Comparison of ENCODE assay signal across 15 cellular contexts in the genomic region with DNA sequence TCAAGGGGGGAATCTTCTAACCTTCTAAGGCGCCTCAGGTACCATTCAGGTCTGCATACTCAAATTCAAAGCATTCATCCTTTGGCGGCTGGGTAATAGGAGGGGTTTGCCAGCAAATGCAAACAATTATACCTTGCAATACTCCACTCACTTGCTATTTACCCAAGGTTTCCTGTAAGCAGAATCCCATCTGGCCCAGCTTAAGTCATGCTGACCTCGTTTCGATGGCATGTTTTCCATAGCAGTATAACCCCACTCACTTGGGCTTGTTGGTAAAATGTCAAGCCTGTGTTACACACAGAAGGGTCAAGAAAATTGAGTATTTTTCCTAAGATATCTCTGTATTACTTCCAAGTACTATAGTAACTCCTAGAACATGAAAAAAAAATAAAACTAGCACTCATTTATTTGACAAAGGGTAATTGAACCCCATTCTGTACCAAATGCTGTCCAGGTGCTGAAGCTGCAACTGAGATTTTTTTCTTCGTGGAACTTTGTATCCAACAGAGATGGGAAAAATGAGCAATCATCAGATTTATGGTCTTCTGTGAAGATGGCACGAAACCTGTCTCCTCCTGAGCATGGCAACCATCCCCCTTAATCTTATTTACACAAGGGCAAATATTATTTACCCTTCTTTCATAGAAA.
A peak's percentile ranks its signal among the peaks of the same experiment; 100 is the strongest.
DNase-seq lines count a peak whose midpoint lies in the region; ATAC-seq and TF ChIP-seq lines count a peak whose summit lies in the region.
"Had no signal": no experiment of that assay in that cellular context is flagged by ENCODE, and none has a peak within 500 bp of the region (broad histone marks: within the 10 kb centered on the region; RNA-seq: fewer than 3 reads in every experiment).

No MANE protein-coding gene starts in this region.

- H3K9me3 ChIP-seq in AG04450 (ENCODE audit: control insufficient read depth, insufficient read depth, low read length) (no peaks in the 10 kb centered on the region), RWPE2 (ENCODE audit: severe bottlenecking) (no peaks in the 10 kb centered on the region)
- H3K9me3 ChIP-seq: heart right ventricle had no signal

- H3K27ac ChIP-seq in AG04450 (ENCODE audit: low read depth, low read length) (no peak overlapping the region), RWPE2 (ENCODE audit: poor library complexity, severe bottlenecking) (no peak overlapping the region)
- H3K27ac ChIP-seq: cardiac muscle cell, heart right ventricle had no signal

- peaks cover 9% of the 10 kb centered on the region for H3K4me1 ChIP-seq in RWPE2 (ENCODE audit: insufficient read depth, poor library complexity, severe bottlenecking)

- peak; percentile 48; the same call in 2 of the 3 replicates for ATAC-seq in RWPE2 (ENCODE audit: low read depth)
- ATAC-seq: heart right ventricle, sciatic nerve had no signal

- peak; percentile 18 for DNase-seq in AG04450 (ENCODE audit: low read depth, low spot score)
- peak; percentile 6 for DNase-seq in G401 (ENCODE audit: low spot score)
- no peak for DNase-seq in RWPE2 (ENCODE audit: low spot score)
- DNase-seq in hepatic stellate cell (ENCODE audit: low spot score) = peak; percentile 6
- no peak for DNase-seq in NCI-H2081 treated with DMSO at 0.1 percent for 48 hours (lab: John Stamatoyannopoulos, UW)
- DNase-seq in HK-2 (ENCODE audit: unreplicated experiment) = no peak
- no peak for DNase-seq in HEK293T (ENCODE audit: extremely low spot score)
- no peak for DNase-seq in NCI-H1436 treated with DMSO at 0.1 percent for 48 hours (lab: John Stamatoyannopoulos, UW)
- DNase-seq: activated gamma-delta T cell treated with Interleukin-2 at 50 U/mL for 16 hours; CD4-positive, alpha-beta T cell; heart right ventricle; MV-4-11; stimulated activated naive CD4-positive, alpha-beta T cell had no signal

- no peaks in the 10 kb centered on the region for H3K36me3 ChIP-seq in RWPE2 (ENCODE audit: low read depth)
- H3K36me3 ChIP-seq: cardiac muscle cell, heart right ventricle had no signal

- H3K4me3 ChIP-seq in AG04450 (ENCODE audit: low read depth, low read length) (no peak overlapping the region), RWPE2 (ENCODE audit: severe bottlenecking) (no peak overlapping the region)
- H3K4me3 ChIP-seq: cardiac muscle cell, heart right ventricle had no signal

- TF ChIP-seq CTCF in AG04450 (IDR thresholded peaks at IDR 0.05; ENCODE audit: low read depth, low read length) = no peak
- TF ChIP-seq CTCF in RWPE2 (IDR thresholded peaks at IDR 0.05; ENCODE audit: poor library complexity, severe bottlenecking) = no peak

- H3K27me3 ChIP-seq in AG04450 (ENCODE audit: control insufficient read depth, insufficient read depth, low read length) (no peaks in the 10 kb centered on the region), RWPE2 (ENCODE audit: insufficient read depth, poor library complexity, severe bottlenecking) (no peaks in the 10 kb centered on the region)
- H3K27me3 ChIP-seq: cardiac muscle cell, heart right ventricle had no signal

- in situ Hi-C loops in G401 (cut with HindIII; ENCODE audit: low sequenced_read_pairs) = no loop called here

- POLR2A ChIA-PET in AG04450 (lab: Yijun Ruan, JAX) (no interaction called here), HEK293T (lab: Yijun Ruan, JAX) (no interaction called here)

- CTCF ChIA-PET in AG04450 (lab: Charles Lee) = interaction anchor here (0.9 to 3.5 kb wide), 4 partner anchors 14 to 183 kb away, joined by 3 to 23 read pairs (median 3); no protein-coding TSS in a partner anchor
- CTCF ChIA-PET in HEK293T (lab: Yijun Ruan, JAX) = no interaction called here

TF ChIP-seq in HEK293T, 16 proteins besides CTCF, POLR2A, EP300 and RAD21:
- TF ChIP-seq FOXK2 (IDR thresholded peaks at IDR 0.05) = no peak

Comparison
In these comparisons a context has a peak if more than half of its experiments do, and no peak if none do; other contexts are left out.
1. DNase-seq: peak in AG04450 (single experiment), G401 (single experiment) and hepatic stellate cell (single experiment); none in RWPE2 (single experiment), NCI-H2081 treated with DMSO at 0.1 percent for 48 hours (single experiment), HK-2 (single experiment), HEK293T (single experiment) and NCI-H1436 treated with DMSO at 0.1 percent for 48 hours (single experiment).